In the genomic region with DNA sequence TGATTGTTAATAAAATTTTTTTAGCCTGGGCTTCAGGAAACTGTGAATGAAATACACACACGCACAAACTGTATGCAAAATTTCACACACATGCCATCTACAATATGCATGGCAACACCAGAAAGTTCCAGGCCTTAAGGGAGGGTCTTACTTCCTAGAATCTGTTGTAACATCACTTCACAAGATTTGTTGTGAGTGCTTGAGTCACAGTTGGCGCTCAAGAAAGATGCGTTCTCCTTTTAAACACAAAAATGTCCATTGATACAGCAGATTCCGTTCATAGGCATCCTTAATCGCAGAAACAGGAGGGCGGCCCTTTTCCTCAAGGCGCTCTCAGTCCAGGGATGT, we compare ENCODE assay signal across 1 cellular context.
TF ChIP-seq lines count a peak whose summit lies in the region.

No MANE protein-coding gene starts in this region.

TF ChIP-seq in GM23338, 12 proteins besides CTCF, POLR2A, EP300 and RAD21:
- TF ChIP-seq, protein P1, sequence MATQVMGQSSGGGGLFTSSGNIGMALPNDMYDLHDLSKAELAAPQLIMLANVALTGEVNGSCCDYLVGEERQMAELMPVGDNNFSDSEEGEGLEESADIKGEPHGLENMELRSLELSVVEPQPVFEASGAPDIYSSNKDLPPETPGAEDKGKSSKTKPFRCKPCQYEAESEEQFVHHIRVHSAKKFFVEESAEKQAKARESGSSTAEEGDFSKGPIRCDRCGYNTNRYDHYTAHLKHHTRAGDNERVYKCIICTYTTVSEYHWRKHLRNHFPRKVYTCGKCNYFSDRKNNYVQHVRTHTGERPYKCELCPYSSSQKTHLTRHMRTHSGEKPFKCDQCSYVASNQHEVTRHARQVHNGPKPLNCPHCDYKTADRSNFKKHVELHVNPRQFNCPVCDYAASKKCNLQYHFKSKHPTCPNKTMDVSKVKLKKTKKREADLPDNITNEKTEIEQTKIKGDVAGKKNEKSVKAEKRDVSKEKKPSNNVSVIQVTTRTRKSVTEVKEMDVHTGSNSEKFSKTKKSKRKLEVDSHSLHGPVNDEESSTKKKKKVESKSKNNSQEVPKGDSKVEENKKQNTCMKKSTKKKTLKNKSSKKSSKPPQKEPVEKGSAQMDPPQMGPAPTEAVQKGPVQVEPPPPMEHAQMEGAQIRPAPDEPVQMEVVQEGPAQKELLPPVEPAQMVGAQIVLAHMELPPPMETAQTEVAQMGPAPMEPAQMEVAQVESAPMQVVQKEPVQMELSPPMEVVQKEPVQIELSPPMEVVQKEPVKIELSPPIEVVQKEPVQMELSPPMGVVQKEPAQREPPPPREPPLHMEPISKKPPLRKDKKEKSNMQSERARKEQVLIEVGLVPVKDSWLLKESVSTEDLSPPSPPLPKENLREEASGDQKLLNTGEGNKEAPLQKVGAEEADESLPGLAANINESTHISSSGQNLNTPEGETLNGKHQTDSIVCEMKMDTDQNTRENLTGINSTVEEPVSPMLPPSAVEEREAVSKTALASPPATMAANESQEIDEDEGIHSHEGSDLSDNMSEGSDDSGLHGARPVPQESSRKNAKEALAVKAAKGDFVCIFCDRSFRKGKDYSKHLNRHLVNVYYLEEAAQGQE (IDR thresholded peaks at IDR 0.05; ENCODE audit: unreplicated experiment), result no peak
- no peak for TF ChIP-seq POLR2AphosphoS5 (IDR thresholded peaks at IDR 0.05; ENCODE audit: low read depth)
